12 cellular contexts compared by ENCODE assay signal in genomic region chr11:61037694-61038093, GRCh38.
A peak's percentile ranks its signal among the peaks of the same experiment; 100 is the strongest.
DNase-seq lines count a peak whose midpoint lies in the region; ATAC-seq, FAIRE-seq and TF ChIP-seq lines count a peak whose summit lies in the region.
"Had no signal": no experiment of that assay in that cellular context is flagged by ENCODE, and none has a peak within 500 bp of the region (broad histone marks: within the 10 kb centered on the region; RNA-seq: fewer than 3 reads in every experiment).

No MANE protein-coding gene starts in this region.

- H3K27me3 ChIP-seq in BLaER1 treated with 17β-estradiol and CSF1 and Interleukin-3, amounts not matched to agents 10 nM and 100 nM = no peaks in the 10 kb centered on the region
- H3K27me3 ChIP-seq in psoas muscle (ENCODE audit: insufficient read depth in 3 of 3, low read length in 2 of 3) = no peaks in the 10 kb centered on the region

- no peak for TF ChIP-seq POLR2A in GM12892 (IDR thresholded peaks at IDR 0.05; ENCODE audit: low read depth, low read length)

- no peak overlapping the region for H3K9ac ChIP-seq in BLaER1 treated with 17β-estradiol and CSF1 and Interleukin-3, amounts not matched to agents 10 nM and 100 nM

- H3K4me2 ChIP-seq in BLaER1 treated with 17β-estradiol and CSF1 and Interleukin-3, amounts not matched to agents 10 nM and 100 nM = peak overlapping the region in 6 of 11 experiments; percentile 8 to 65 (median 20); a peak in 7 of 22 replicates

- H3K4me1 ChIP-seq in BLaER1 treated with 17β-estradiol and CSF1 and Interleukin-3, amounts not matched to agents 10 nM and 100 nM = peaks cover 35 to 61% (median 46%) of the 10 kb centered on the region in 10 experiments
- no peaks in the 10 kb centered on the region for H3K4me1 ChIP-seq in psoas muscle

- H3K9me3 Mint-ChIP-seq in activated naive CD4-positive, alpha-beta T cell treated with anti-CD3 and anti-CD28 coated beads, Interleukin-2, amount 50 U/mL, for 72 hours = no peaks in the 10 kb centered on the region

- H4K20me1 ChIP-seq in BLaER1 treated with 17β-estradiol and CSF1 and Interleukin-3, amounts not matched to agents 10 nM and 100 nM = no peaks in the 10 kb centered on the region; a peak in 1 of 22 replicates

- no peak overlapping the region for H3K27ac ChIP-seq in BLaER1 treated with 17β-estradiol and CSF1 and Interleukin-3, amounts not matched to agents 10 nM and 100 nM
- H3K27ac ChIP-seq in psoas muscle = no peak overlapping the region
- H3K27ac ChIP-seq: epithelial cell of prostate had no signal

- H3K4me3 ChIP-seq in BLaER1 treated with 17β-estradiol and CSF1 and Interleukin-3, amounts not matched to agents 10 nM and 100 nM = no peak overlapping the region
- no peak overlapping the region for H3K4me3 ChIP-seq in psoas muscle

- TF ChIP-seq CTCF in psoas muscle (IDR thresholded peaks at IDR 0.05) = no peak

- H3K9me3 ChIP-seq in BLaER1 treated with 17β-estradiol and CSF1 and Interleukin-3, amounts not matched to agents 10 nM and 100 nM (replicated peaks in 1 of 11) = no peaks in the 10 kb centered on the region
- H3K9me3 ChIP-seq in psoas muscle = no peaks in the 10 kb centered on the region

- no peaks in the 10 kb centered on the region for H3K36me3 ChIP-seq in BLaER1 treated with 17β-estradiol and CSF1 and Interleukin-3, amounts not matched to agents 10 nM and 100 nM
- no peaks in the 10 kb centered on the region for H3K36me3 ChIP-seq in psoas muscle (ENCODE audit: insufficient read depth in 1 of 2, low read depth in 1 of 2)

- ATAC-seq in activated naive CD4-positive, alpha-beta T cell treated with anti-CD3 and anti-CD28 coated beads, Interleukin-2, amount 50 U/mL, for 72 hours = peak; percentile 55 to 65
- no peak for ATAC-seq in psoas muscle
- ATAC-seq in GM21447 (IDR thresholded peaks at IDR 0.05; ENCODE audit: unreplicated experiment) = no peak

- WGBS in psoas muscle, 3 donors = 36 to 43% (median 36%) methylated on average over 3 of the region's 3 CpGs

- peaks cover 30 to 42% of the 10 kb centered on the region in 2 donors for H3K36me3 Mint-ChIP-seq in activated naive CD4-positive, alpha-beta T cell treated with anti-CD3 and anti-CD28 coated beads, Interleukin-2, amount 50 U/mL, for 72 hours

- FAIRE-seq in GM12892 (lab: Jason Lieb, UNC) = peak; percentile 42

- peak overlapping the region; percentile 78 to 90 for H3K27ac Mint-ChIP-seq in activated naive CD4-positive, alpha-beta T cell treated with anti-CD3 and anti-CD28 coated beads, Interleukin-2, amount 50 U/mL, for 72 hours

- DNase-seq in GM12892 (ENCODE audit: insufficient read length) = no peak
- no peak for DNase-seq in activated naive CD4-positive, alpha-beta T cell treated with anti-CD3 and anti-CD28 coated beads, Interleukin-2, amount 50 U/mL, for 72 hours (ENCODE audit: low spot score in 2 of 2)
- DNase-seq in inferior parietal cortex (ENCODE audit: extremely low spot score) = peak; percentile 69
- no peak for DNase-seq in psoas muscle
- DNase-seq in hippocampal formation (lab: John Stamatoyannopoulos, UW) = no peak
- DNase-seq in amniotic stem cell (lab: John Stamatoyannopoulos, UW) = no peak
- DNase-seq: H7, NCI-H187 treated with DMSO at 0.1 percent for 48 hours, OCI-M1 had no signal

- intact Hi-C loops in psoas muscle (cut with DNase I) = no loop called here

Comparison
In these comparisons a context has a peak if more than half of its experiments do, and no peak if none do; other contexts are left out.
1. ATAC-seq: peak in activated naive CD4-positive, alpha-beta T cell treated with anti-CD3 and anti-CD28 coated beads, Interleukin-2, amount 50 U/mL, for 72 hours (2 of 2); none in psoas muscle (0 of 4) and GM21447 (single experiment).